ENCODE assay signal across 17 cellular contexts in the genomic region with DNA sequence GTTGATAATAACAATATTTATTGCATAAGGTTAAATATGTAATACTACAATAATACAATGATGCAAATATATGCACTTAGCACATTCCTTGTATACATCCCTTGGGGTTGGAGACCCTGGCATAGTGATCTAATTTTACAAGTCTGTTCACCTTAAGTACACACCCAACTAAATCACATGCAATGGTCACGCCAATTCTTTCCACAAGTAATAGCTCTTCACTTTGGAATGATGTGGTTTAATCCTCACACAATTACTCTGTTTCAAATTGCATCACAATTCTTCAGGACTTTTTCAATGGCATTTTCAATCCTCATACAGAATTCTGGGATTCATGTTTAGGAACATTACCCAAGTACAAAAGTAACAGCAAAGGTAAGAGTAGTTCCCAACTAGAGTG.
"Had no signal": no experiment of that assay in that cellular context is flagged by ENCODE, and none has a peak within 500 bp of the region (broad histone marks: within the 10 kb centered on the region; RNA-seq: fewer than 3 reads in every experiment).

No MANE protein-coding gene starts in this region.

- H3K27ac ChIP-seq: epithelial cell of prostate, esophagus muscularis mucosa, hepatocyte, right atrium auricular region, sigmoid colon, testis, tibial nerve, upper lobe of right lung, vagina had no signal

- H3K79me2 ChIP-seq: hepatocyte had no signal

- H2AFZ ChIP-seq: hepatocyte had no signal

- H3K4me3 ChIP-seq: esophagus muscularis mucosa, hepatocyte, right atrium auricular region, sigmoid colon, testis, tibial nerve, upper lobe of right lung, vagina had no signal

- H3K27me3 ChIP-seq: esophagus muscularis mucosa, hepatocyte, right atrium auricular region, sigmoid colon, testis, tibial nerve, upper lobe of right lung, vagina had no signal

- H3K4me1 ChIP-seq: sigmoid colon, testis, upper lobe of right lung, vagina had no signal

- H3K4me2 ChIP-seq: hepatocyte had no signal

- H3K9me3 ChIP-seq: esophagus muscularis mucosa, right atrium auricular region, sigmoid colon, testis, tibial nerve, upper lobe of right lung, vagina had no signal

- H3K36me3 ChIP-seq: esophagus muscularis mucosa, right atrium auricular region, sigmoid colon, tibial nerve, upper lobe of right lung, vagina had no signal

- ATAC-seq: left lobe of liver, natural killer cell, upper lobe of right lung had no signal

- DNase-seq: effector memory CD4-positive, alpha-beta T cell; head of caudate nucleus; kidney glomerular epithelial cell; natural killer cell; posterior cingulate gyrus; sigmoid colon; small intestine; stimulated activated CD4-positive, alpha-beta T cell treated with anti-CD3 and anti-CD28 coated beads, Interleukin-2, amount 100 ng/mL, for 48 hours; testis; upper lobe of right lung had no signal
